Comparison of ENCODE assay signal across 19 cellular contexts in the genomic region with DNA sequence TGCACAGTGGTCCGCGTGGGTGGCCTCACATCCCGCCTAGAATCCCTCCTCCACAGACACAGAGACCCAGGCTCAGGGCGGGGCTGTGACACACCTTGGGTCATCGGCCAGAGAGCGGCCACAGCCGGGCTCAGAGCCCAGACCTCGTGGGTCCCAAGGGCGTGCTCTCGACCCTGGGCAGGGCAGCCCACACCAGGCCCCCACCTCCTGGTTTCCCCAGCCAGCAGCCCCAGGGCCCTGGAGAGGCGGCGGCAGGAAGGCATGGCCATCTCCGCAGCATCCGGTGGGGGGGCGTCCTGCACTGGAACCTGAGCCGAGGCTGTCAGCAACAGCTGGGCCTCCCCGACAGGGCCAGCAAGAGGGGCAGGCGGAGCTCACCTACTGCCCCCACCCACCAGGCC. TPM values are rescaled to one million over a fixed set of nuclear protein-coding genes. Genes with fewer than 3 reads are reported as not detected.
DNase-seq lines count a peak whose midpoint lies in the region; ATAC-seq and TF ChIP-seq lines count a peak whose summit lies in the region.
"Had no signal": no experiment of that assay in that cellular context is flagged by ENCODE, and none has a peak within 500 bp of the region (broad histone marks: within the 10 kb centered on the region; RNA-seq: fewer than 3 reads in every experiment).

No MANE protein-coding gene starts in this region.

- H3K27ac ChIP-seq in prostate gland, result no peak overlapping the region
- H3K27ac ChIP-seq: C4-2B, pancreas, testis had no signal

- no peak for ATAC-seq in activated naive CD8-positive, alpha-beta T cell treated with anti-CD3 and anti-CD28 coated beads, Interleukin-2, amount 10 ng/mL, durations not matched to agents 7 days and 5 days (ENCODE audit: low read depth)
- ATAC-seq: Panc1 had no signal

- in situ Hi-C loops in GM13976 (cut with MboI; ENCODE audit: low sequenced_read_pairs, unreplicated experiment), result no loop called here

- TF ChIP-seq POLR2A in prostate gland (IDR thresholded peaks at IDR 0.05), result no peak

- no peaks in the 10 kb centered on the region for H3K27me3 ChIP-seq in prostate gland (replicated peaks; ENCODE audit: insufficient read depth)
- H3K27me3 ChIP-seq: pancreas, testis had no signal

- no peak for TF ChIP-seq CTCF in prostate gland (IDR thresholded peaks at IDR 0.05)
- TF ChIP-seq CTCF in GM13976 (IDR thresholded peaks at IDR 0.05; ENCODE audit: borderline replicate concordance, control extremely low read depth, extremely low read depth, insufficient read depth, missing control alignments), result no peak

- peak; percentile 34 for DNase-seq in activated naive CD8-positive, alpha-beta T cell treated with anti-CD3 and anti-CD28 coated beads, Interleukin-2, amount 10 ng/mL, durations not matched to agents 7 days and 5 days
- DNase-seq in activated naive CD8-positive, alpha-beta T cell treated with anti-CD3 and anti-CD28 coated beads for 36 hours, result no peak
- DNase-seq in cardiac septum (ENCODE audit: low spot score) (peak; percentile 85), myocyte (ENCODE audit: low read depth) (peak; percentile 60), prostate gland (ENCODE audit: low spot score) (no peak), GM13976 (ENCODE audit: low spot score) (no peak), glomerular visceral epithelial cell (ENCODE audit: extremely low spot score) (no peak), SKM-1 (lab: John Stamatoyannopoulos, UW; ENCODE audit: unreplicated experiment) (no peak)
- DNase-seq: activated CD4-positive, alpha-beta T cell treated with anti-CD3 and anti-CD28 coated beads, Interleukin-2, amount 10 ng/mL, durations not matched to agents 7 days and 5 days; activated naive CD4-positive, alpha-beta T cell treated with anti-CD3 and anti-CD28 coated beads for 36 hours; Karpas-422; NCI-H2171; NCI-H748 treated with DMSO at 0.1 percent for 48 hours; SW 1271; testis had no signal

- no peaks in the 10 kb centered on the region for H3K4me1 ChIP-seq in prostate gland (replicated peaks)
- H3K4me1 ChIP-seq: pancreas, testis had no signal

- intact Hi-C loops in cardiac septum (cut with DNase I) (no loop called here), prostate gland (cut with DNase I) (no loop called here)

- H3K9me3 Mint-ChIP-seq in activated naive CD8-positive, alpha-beta T cell treated with anti-CD3 and anti-CD28 coated beads, Interleukin-2, amount 10 ng/mL, durations not matched to agents 7 days and 5 days, result no peaks in the 10 kb centered on the region
- H3K9me3 Mint-ChIP-seq in activated naive CD8-positive, alpha-beta T cell treated with anti-CD3 and anti-CD28 coated beads for 36 hours, result no peaks in the 10 kb centered on the region
- H3K9me3 Mint-ChIP-seq: activated CD4-positive, alpha-beta T cell treated with anti-CD3 and anti-CD28 coated beads, Interleukin-2, amount 10 ng/mL, durations not matched to agents 7 days and 5 days; activated naive CD4-positive, alpha-beta T cell treated with anti-CD3 and anti-CD28 coated beads for 36 hours had no signal

- no peaks in the 10 kb centered on the region for H3K4me1 Mint-ChIP-seq in activated naive CD8-positive, alpha-beta T cell treated with anti-CD3 and anti-CD28 coated beads, Interleukin-2, amount 10 ng/mL, durations not matched to agents 7 days and 5 days
- H3K4me1 Mint-ChIP-seq in activated naive CD8-positive, alpha-beta T cell treated with anti-CD3 and anti-CD28 coated beads for 36 hours, result no peaks in the 10 kb centered on the region
- H3K4me1 Mint-ChIP-seq: activated CD4-positive, alpha-beta T cell treated with anti-CD3 and anti-CD28 coated beads, Interleukin-2, amount 10 ng/mL, durations not matched to agents 7 days and 5 days had no signal

- H3K4me3 Mint-ChIP-seq in activated naive CD8-positive, alpha-beta T cell treated with anti-CD3 and anti-CD28 coated beads, Interleukin-2, amount 10 ng/mL, durations not matched to agents 7 days and 5 days, result no peak overlapping the region
- no peak overlapping the region for H3K4me3 Mint-ChIP-seq in activated naive CD8-positive, alpha-beta T cell treated with anti-CD3 and anti-CD28 coated beads for 36 hours
- H3K4me3 Mint-ChIP-seq: activated CD4-positive, alpha-beta T cell treated with anti-CD3 and anti-CD28 coated beads, Interleukin-2, amount 10 ng/mL, durations not matched to agents 7 days and 5 days; activated naive CD4-positive, alpha-beta T cell treated with anti-CD3 and anti-CD28 coated beads for 36 hours had no signal

- H3K36me3 Mint-ChIP-seq in activated naive CD8-positive, alpha-beta T cell treated with anti-CD3 and anti-CD28 coated beads, Interleukin-2, amount 10 ng/mL, durations not matched to agents 7 days and 5 days, result no peaks in the 10 kb centered on the region
- H3K36me3 Mint-ChIP-seq in activated naive CD8-positive, alpha-beta T cell treated with anti-CD3 and anti-CD28 coated beads for 36 hours, result no peaks in the 10 kb centered on the region

- H3K9me3 ChIP-seq in prostate gland, result no peaks in the 10 kb centered on the region
- H3K9me3 ChIP-seq: pancreas, testis had no signal

- no peaks in the 10 kb centered on the region for H3K27me3 Mint-ChIP-seq in activated naive CD8-positive, alpha-beta T cell treated with anti-CD3 and anti-CD28 coated beads, Interleukin-2, amount 10 ng/mL, durations not matched to agents 7 days and 5 days
- no peaks in the 10 kb centered on the region for H3K27me3 Mint-ChIP-seq in activated naive CD8-positive, alpha-beta T cell treated with anti-CD3 and anti-CD28 coated beads for 36 hours
- H3K27me3 Mint-ChIP-seq: activated CD4-positive, alpha-beta T cell treated with anti-CD3 and anti-CD28 coated beads, Interleukin-2, amount 10 ng/mL, durations not matched to agents 7 days and 5 days had no signal

- WGBS in prostate gland, result 62% methylated on average over 18 of the region's 18 CpGs

- no peaks in the 10 kb centered on the region for H3K36me3 ChIP-seq in prostate gland
- H3K36me3 ChIP-seq: pancreas had no signal

- H3K27ac Mint-ChIP-seq in activated naive CD8-positive, alpha-beta T cell treated with anti-CD3 and anti-CD28 coated beads, Interleukin-2, amount 10 ng/mL, durations not matched to agents 7 days and 5 days, result no peak overlapping the region
- H3K27ac Mint-ChIP-seq in activated naive CD8-positive, alpha-beta T cell treated with anti-CD3 and anti-CD28 coated beads for 36 hours, result no peak overlapping the region
- H3K27ac Mint-ChIP-seq: activated CD4-positive, alpha-beta T cell treated with anti-CD3 and anti-CD28 coated beads, Interleukin-2, amount 10 ng/mL, durations not matched to agents 7 days and 5 days; activated naive CD4-positive, alpha-beta T cell treated with anti-CD3 and anti-CD28 coated beads for 36 hours had no signal

- no peak overlapping the region for H3K4me3 ChIP-seq in prostate gland
- H3K4me3 ChIP-seq: pancreas, smooth muscle cell, testis had no signal

- POLR2A ChIA-PET in activated naive CD8-positive, alpha-beta T cell treated with anti-CD3 and anti-CD28 coated beads, Interleukin-2, amount 10 ng/mL, durations not matched to agents 7 days and 5 days (lab: Charles Lee), result no interaction called here

RNA-seq across cellular contexts. Expression of a gene that starts 15.2 kb away (rescaled TPM):
- 1 to 10 TPM; 1.8 to 3.2 TPM for total RNA-seq in activated naive CD8-positive, alpha-beta T cell treated with anti-CD3 and anti-CD28 coated beads, Interleukin-2, amount 10 ng/mL, durations not matched to agents 7 days and 5 days
- total RNA-seq in activated naive CD8-positive, alpha-beta T cell treated with anti-CD3 and anti-CD28 coated beads for 36 hours, result 1 to 10 TPM; 2.3 to 2.5 TPM
- total RNA-seq in cardiac septum (36.7 TPM), myocyte (32.5 and 42.7 TPM in 2 replicates), prostate gland (10 to 100 TPM; 26.8 to 30.5 TPM)
- 12.0 TPM for polyA plus RNA-seq in myocyte (2012)

RNA-seq across cellular contexts. Expression of a gene that starts 27.8 kb away (rescaled TPM):
- total RNA-seq in activated naive CD8-positive, alpha-beta T cell treated with anti-CD3 and anti-CD28 coated beads, Interleukin-2, amount 10 ng/mL, durations not matched to agents 7 days and 5 days, result 10 to 100 TPM; 23.3 to 28.0 TPM
- 1 to 10 TPM; 8.6 to 9.1 TPM for total RNA-seq in activated naive CD8-positive, alpha-beta T cell treated with anti-CD3 and anti-CD28 coated beads for 36 hours
- 27.1 TPM for total RNA-seq in cardiac septum
- total RNA-seq in myocyte, result 33.2 and 40.9 TPM in 2 replicates
- 14.7 TPM for polyA plus RNA-seq in myocyte (2012)
- total RNA-seq in prostate gland, result 10 to 100 TPM; 32.9 to 36.5 TPM

Comparison
In these comparisons a context has a peak if more than half of its experiments do, and no peak if none do; other contexts are left out.
1. DNase-seq: peak in activated naive CD8-positive, alpha-beta T cell treated with anti-CD3 and anti-CD28 coated beads, Interleukin-2, amount 10 ng/mL, durations not matched to agents 7 days and 5 days (single experiment), cardiac septum (single experiment) and myocyte (single experiment); none in activated naive CD8-positive, alpha-beta T cell treated with anti-CD3 and anti-CD28 coated beads for 36 hours (single experiment), prostate gland (single experiment), GM13976 (single experiment), glomerular visceral epithelial cell (single experiment) and SKM-1 (single experiment).